In genomic region chr11:105109855-105110750, GRCh38 we compare ENCODE assay signal across 12 cellular contexts. TPM values are rescaled to one million over a fixed set of nuclear protein-coding genes. Genes with fewer than 3 reads are reported as not detected.
DNase-seq lines count a peak whose midpoint lies in the region; ATAC-seq lines count a peak whose summit lies in the region.
"Had no signal": no experiment of that assay in that cellular context is flagged by ENCODE, and none has a peak within 500 bp of the region (broad histone marks: within the 10 kb centered on the region; RNA-seq: fewer than 3 reads in every experiment).

No MANE protein-coding gene starts in this region.

- no peak for ATAC-seq in T-helper 17 cell

- no peak overlapping the region for H3K27ac Mint-ChIP-seq in T-helper 17 cell
- H3K27ac Mint-ChIP-seq: activated T-helper 2 cell treated with anti-CD3 and anti-CD28 coated beads, Interferon-gamma antibody, Interleukin-2, Interleukin-4, amounts not matched to agents 10 μg/mL and 5 μg/mL and 100 μg/mL, durations not matched to agents 14 hours and 24 hours and 36 hours; nephron had no signal

- H3K9me3 ChIP-seq in T-helper 17 cell (ENCODE audit: control insufficient read depth, low read length, poor library complexity, severe bottlenecking) = no peaks in the 10 kb centered on the region

- H3K4me3 ChIP-seq in skin epidermis = no peak overlapping the region

- in situ Hi-C loops in G401 (cut with HindIII; ENCODE audit: low sequenced_read_pairs) = no loop called here

- peaks cover 6% of the 10 kb centered on the region for H3K36me3 Mint-ChIP-seq in T-helper 17 cell (ENCODE audit: low read depth)

- peaks cover 14% of the 10 kb centered on the region for H3K4me1 Mint-ChIP-seq in T-helper 17 cell
- H3K4me1 Mint-ChIP-seq: nephron had no signal

- peak; percentile 22 for DNase-seq in GM04504 (ENCODE audit: low read depth)
- DNase-seq in T-helper 17 cell = no peak
- peak; percentile 44 for DNase-seq in glomerular endothelial cell (ENCODE audit: extremely low read depth, low read depth, low spot score)
- DNase-seq in stimulated activated CD4-positive, alpha-beta T cell treated with anti-CD3 and anti-CD28 coated beads, Interleukin-2, amount 100 ng/mL, for 24 hours = no peak
- DNase-seq in G401 (ENCODE audit: low spot score) = no peak
- DNase-seq in activated gamma-delta T cell (lab: John Stamatoyannopoulos, UW) = no peak
- DNase-seq: activated CD4-positive, CD25-positive, alpha-beta regulatory T cell treated with anti-CD3 and anti-CD28 coated beads, Interleukin-2, amount 50 U/mL, for 72 hours; NCI-H2171 treated with DMSO at 0.1 percent for 48 hours had no signal

- H3K4me3 Mint-ChIP-seq in T-helper 17 cell = peak overlapping the region; percentile 25
- H3K4me3 Mint-ChIP-seq: nephron had no signal

- peak overlapping the region in 15 of 21 experiments; percentile 8 to 73 (median 60) for H3K27ac ChIP-seq in skin epidermis
- H3K27ac ChIP-seq: KMS-11 had no signal

- H3K27me3 Mint-ChIP-seq in T-helper 17 cell = peaks cover 6% of the 10 kb centered on the region

RNA-seq across cellular contexts. Expression of gene CARD18, which starts 29.5 kb away (rescaled TPM):
- not detected for total RNA-seq in T-helper 17 cell
- not detected in 2 replicates for total RNA-seq in glomerular endothelial cell
- total RNA-seq in G401 (2014; rRNA removed; shearing (Covaris generic)) = not detected in 2 replicates
- total RNA-seq: activated T-helper 2 cell treated with anti-CD3 and anti-CD28 coated beads, Interferon-gamma antibody, Interleukin-2, Interleukin-4, amounts not matched to agents 10 μg/mL and 5 μg/mL and 100 μg/mL, durations not matched to agents 14 hours and 24 hours and 36 hours had no signal

Comparison
In these comparisons a context has a peak if more than half of its experiments do, and no peak if none do; other contexts are left out.
1. DNase-seq: peak in GM04504 (single experiment) and glomerular endothelial cell (single experiment); none in T-helper 17 cell (0 of 3), stimulated activated CD4-positive, alpha-beta T cell treated with anti-CD3 and anti-CD28 coated beads, Interleukin-2, amount 100 ng/mL, for 24 hours (0 of 2), G401 (single experiment) and activated gamma-delta T cell (single experiment).